Comparison of ENCODE assay signal across 21 cellular contexts in genomic region chr1:3230553-3230952, GRCh38.
A peak's percentile ranks its signal among the peaks of the same experiment; 100 is the strongest.
DNase-seq lines count a peak whose midpoint lies in the region; ATAC-seq and TF ChIP-seq lines count a peak whose summit lies in the region.
"Had no signal": no experiment of that assay in that cellular context is flagged by ENCODE, and none has a peak within 500 bp of the region (broad histone marks: within the 10 kb centered on the region; RNA-seq: fewer than 3 reads in every experiment).

No MANE protein-coding gene starts in this region.

- no peak overlapping the region for H3K4me3 ChIP-seq in BLaER1 treated with 17β-estradiol and CSF1 and Interleukin-3, amounts not matched to agents 10 nM and 100 nM
- no peak overlapping the region for H3K4me3 ChIP-seq in body of pancreas
- H3K4me3 ChIP-seq in testis, result no peak overlapping the region
- H3K4me3 ChIP-seq: A549, HAP-1 had no signal

- H3K9me3 ChIP-seq in BLaER1 treated with 17β-estradiol and CSF1 and Interleukin-3, amounts not matched to agents 10 nM and 100 nM (replicated peaks in 1 of 11), result no peaks in the 10 kb centered on the region
- no peaks in the 10 kb centered on the region for H3K9me3 ChIP-seq in body of pancreas
- H3K9me3 ChIP-seq in testis, result no peaks in the 10 kb centered on the region
- H3K9me3 ChIP-seq: A549, BE2C, Caco-2, HAP-1 had no signal

- H4K20me1 ChIP-seq in BLaER1 treated with 17β-estradiol and CSF1 and Interleukin-3, amounts not matched to agents 10 nM and 100 nM, result peaks cover 0 to 63% (median 0%) of the 10 kb centered on the region in 11 experiments; a peak in 9 of 22 replicates

- peak overlapping the region in 6 of 11 experiments; percentile 17 to 60 (median 28); a peak in 10 of 22 replicates for H3K4me2 ChIP-seq in BLaER1 treated with 17β-estradiol and CSF1 and Interleukin-3, amounts not matched to agents 10 nM and 100 nM
- H3K4me2 ChIP-seq: A549 had no signal

- TF ChIP-seq CTCF in body of pancreas (IDR thresholded peaks at IDR 0.05) (no peak), testis (IDR thresholded peaks at IDR 0.05) (no peak)

- H3K4me1 ChIP-seq in BLaER1 treated with 17β-estradiol and CSF1 and Interleukin-3, amounts not matched to agents 10 nM and 100 nM, result peaks cover 0 to 31% (median 19%) of the 10 kb centered on the region in 10 experiments; a peak in 12 of 20 replicates
- H3K4me1 ChIP-seq in body of pancreas (peaks cover 15% of the 10 kb centered on the region), testis (no peaks in the 10 kb centered on the region)
- H3K4me1 ChIP-seq: A549, BE2C, Caco-2, HAP-1 had no signal

- peaks cover 0 to 66% (median 37%) of the 10 kb centered on the region in 11 experiments; a peak in 15 of 22 replicates for H3K27me3 ChIP-seq in BLaER1 treated with 17β-estradiol and CSF1 and Interleukin-3, amounts not matched to agents 10 nM and 100 nM
- H3K27me3 ChIP-seq in body of pancreas (no peaks in the 10 kb centered on the region), testis (no peaks in the 10 kb centered on the region)

- H3K9ac ChIP-seq in BLaER1 treated with 17β-estradiol and CSF1 and Interleukin-3, amounts not matched to agents 10 nM and 100 nM, result no peak overlapping the region

- intact Hi-C loops in body of pancreas (cut with DNase I), result no loop called here
- intact Hi-C loops in testis (cut with DNase I; ENCODE audit: low total_unique reads), result no loop called here

- 49 to 52% methylated on average over 13 to 15 of the region's 15 CpGs for WGBS in body of pancreas, 2 donors
- 75 to 80% methylated on average over 15 of the region's 15 CpGs for WGBS in testis, 2 donors

- DNase-seq in NCI-H2171 treated with DMSO at 0.1 percent for 48 hours (lab: John Stamatoyannopoulos, UW) (peak; percentile 20), body of pancreas (peak in 1 of 4 donors; percentile 53), testis (no peak), NCI-H345 (lab: John Stamatoyannopoulos, UW) (no peak), NCI-H524 treated with DMSO at 0.1 percent for 48 hours (lab: John Stamatoyannopoulos, UW) (no peak)
- DNase-seq: 8988T; ACHN; AML-193; BE2C; Caco-2; CD4-positive, CD25-positive, alpha-beta regulatory T cell; DMS153; DND-41; GOT3; HFFc6 had no signal

- H3K36me3 ChIP-seq in BLaER1 treated with 17β-estradiol and CSF1 and Interleukin-3, amounts not matched to agents 10 nM and 100 nM, result no peaks in the 10 kb centered on the region
- H3K36me3 ChIP-seq in body of pancreas (replicated peaks in 1 of 2; ENCODE audit: insufficient read depth in 1 of 2, low read depth in 2 of 2) (no peaks in the 10 kb centered on the region), testis (ENCODE audit: low read depth, missing control alignments) (no peaks in the 10 kb centered on the region)
- H3K36me3 ChIP-seq: BE2C, HAP-1 had no signal

- ATAC-seq in body of pancreas (peak; percentile 45), GM18873 (IDR thresholded peaks at IDR 0.05; ENCODE audit: low FRiP score, unreplicated experiment) (no peak)
- ATAC-seq: A549; CD8-positive, alpha-beta T cell had no signal

- no peak for TF ChIP-seq POLR2A in body of pancreas (IDR thresholded peaks at IDR 0.05)
- no peak for TF ChIP-seq POLR2A in testis (IDR thresholded peaks at IDR 0.05)

- no peak overlapping the region for H3K27ac ChIP-seq in BLaER1 treated with 17β-estradiol and CSF1 and Interleukin-3, amounts not matched to agents 10 nM and 100 nM
- H3K27ac ChIP-seq in body of pancreas (no peak overlapping the region), testis (no peak overlapping the region)
- H3K27ac ChIP-seq: A549, C4-2B had no signal
